ENCODE assay signal across 1 cellular context in genomic region chr21:39060485-39061099, GRCh38.
TF ChIP-seq lines count a peak whose summit lies in the region.

No MANE protein-coding gene starts in this region.

TF ChIP-seq in K562, 482 proteins besides CTCF, POLR2A, EP300 and RAD21 (continued from another document):
- TF ChIP-seq, protein P1, sequence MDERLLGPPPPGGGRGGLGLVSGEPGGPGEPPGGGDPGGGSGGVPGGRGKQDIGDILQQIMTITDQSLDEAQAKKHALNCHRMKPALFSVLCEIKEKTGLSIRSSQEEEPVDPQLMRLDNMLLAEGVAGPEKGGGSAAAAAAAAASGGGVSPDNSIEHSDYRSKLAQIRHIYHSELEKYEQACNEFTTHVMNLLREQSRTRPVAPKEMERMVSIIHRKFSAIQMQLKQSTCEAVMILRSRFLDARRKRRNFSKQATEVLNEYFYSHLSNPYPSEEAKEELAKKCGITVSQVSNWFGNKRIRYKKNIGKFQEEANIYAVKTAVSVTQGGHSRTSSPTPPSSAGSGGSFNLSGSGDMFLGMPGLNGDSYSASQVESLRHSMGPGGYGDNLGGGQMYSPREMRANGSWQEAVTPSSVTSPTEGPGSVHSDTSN (CRISPR knock-in tag; IDR thresholded peaks at IDR 0.05; ENCODE audit: low read depth) = no peak
- TF ChIP-seq, protein P1 (tag; conservative IDR thresholded peaks at IDR 0.05; ENCODE audit: low read depth) = no peak
- no peak for TF ChIP-seq GABPA (tag; conservative IDR thresholded peaks at IDR 0.05; ENCODE audit: low read depth)
- no peak for TF ChIP-seq EHMT2 (IDR thresholded peaks at IDR 0.05)
